In the genomic region with DNA sequence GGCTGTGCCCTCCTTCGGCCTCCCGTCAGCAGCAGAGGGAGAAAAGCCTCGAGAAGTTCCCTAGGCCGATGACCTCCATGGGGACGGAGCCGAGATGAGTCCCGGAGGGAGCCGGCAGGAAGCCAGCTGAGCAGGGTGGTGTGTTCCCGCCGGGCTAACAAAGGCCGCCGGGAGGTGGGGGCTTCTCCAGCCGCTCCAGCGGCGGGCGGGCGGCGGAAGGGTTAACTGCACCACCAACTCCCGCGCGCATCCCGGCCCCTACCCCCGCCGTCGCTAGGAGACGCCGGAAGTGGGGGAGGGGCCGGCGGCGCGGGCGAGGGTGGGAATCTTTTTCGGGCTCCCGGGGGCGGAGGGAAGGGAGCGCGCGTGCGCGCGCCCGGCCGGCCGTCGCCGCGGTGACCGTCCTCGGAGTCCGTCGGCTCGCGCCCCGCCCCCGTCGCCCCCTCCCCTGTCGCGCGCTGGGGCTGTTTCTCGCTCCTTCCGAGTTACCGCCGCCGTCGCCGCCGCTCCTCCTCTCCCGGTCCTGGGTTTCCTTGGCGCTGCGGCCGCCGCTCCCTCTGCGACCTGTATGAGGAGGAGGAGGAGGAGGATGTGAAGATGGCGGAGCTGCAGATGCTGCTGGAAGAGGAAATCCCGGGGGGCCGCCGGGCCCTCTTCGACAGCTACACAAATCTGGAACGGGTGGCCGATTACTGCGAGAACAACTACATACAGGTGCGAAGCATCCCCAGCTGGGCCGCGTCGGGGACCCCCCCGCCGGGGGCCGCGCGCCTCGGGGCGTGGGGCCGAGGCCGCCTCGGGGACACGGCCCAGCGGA, we compare ENCODE assay signal across 1 cellular context.
TF ChIP-seq lines count a peak whose summit lies in the region.

A gene (plus strand): TSS at position 477 of the 817 bp plus-strand sequence. CDS start 121 bp downstream, at position 598.

TF ChIP-seq in HEK293, 187 proteins besides CTCF, POLR2A, EP300 and RAD21 (continued from another document):
- TF ChIP-seq ZNF221 (tag by site-specific recombination; IDR thresholded peaks at IDR 0.05; ENCODE audit: borderline replicate concordance) = peak; percentile 18; the same call in 1 of the 2 replicates
- TF ChIP-seq, protein P1, sequence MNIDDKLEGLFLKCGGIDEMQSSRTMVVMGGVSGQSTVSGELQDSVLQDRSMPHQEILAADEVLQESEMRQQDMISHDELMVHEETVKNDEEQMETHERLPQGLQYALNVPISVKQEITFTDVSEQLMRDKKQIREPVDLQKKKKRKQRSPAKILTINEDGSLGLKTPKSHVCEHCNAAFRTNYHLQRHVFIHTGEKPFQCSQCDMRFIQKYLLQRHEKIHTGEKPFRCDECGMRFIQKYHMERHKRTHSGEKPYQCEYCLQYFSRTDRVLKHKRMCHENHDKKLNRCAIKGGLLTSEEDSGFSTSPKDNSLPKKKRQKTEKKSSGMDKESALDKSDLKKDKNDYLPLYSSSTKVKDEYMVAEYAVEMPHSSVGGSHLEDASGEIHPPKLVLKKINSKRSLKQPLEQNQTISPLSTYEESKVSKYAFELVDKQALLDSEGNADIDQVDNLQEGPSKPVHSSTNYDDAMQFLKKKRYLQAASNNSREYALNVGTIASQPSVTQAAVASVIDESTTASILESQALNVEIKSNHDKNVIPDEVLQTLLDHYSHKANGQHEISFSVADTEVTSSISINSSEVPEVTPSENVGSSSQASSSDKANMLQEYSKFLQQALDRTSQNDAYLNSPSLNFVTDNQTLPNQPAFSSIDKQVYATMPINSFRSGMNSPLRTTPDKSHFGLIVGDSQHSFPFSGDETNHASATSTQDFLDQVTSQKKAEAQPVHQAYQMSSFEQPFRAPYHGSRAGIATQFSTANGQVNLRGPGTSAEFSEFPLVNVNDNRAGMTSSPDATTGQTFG (tag by site-specific recombination; IDR thresholded peaks at IDR 0.05; ENCODE audit: borderline replicate concordance) = no peak
